Comparison of ENCODE assay signal across 8 cellular contexts in genomic region chr6:151765444-151765886, GRCh38. TPM values are rescaled to one million over a fixed set of nuclear protein-coding genes. Genes with fewer than 3 reads are reported as not detected.
A peak's percentile ranks its signal among the peaks of the same experiment; 100 is the strongest.
DNase-seq lines count a peak whose midpoint lies in the region; ATAC-seq, FAIRE-seq and TF ChIP-seq lines count a peak whose summit lies in the region.

No MANE protein-coding gene starts in this region.

- BruUV-seq in endothelial cell of umbilical vein (replicated peaks; lab: Mats Ljungman, UMichigan), result no TSS peak

- peak; percentile 50 to 59 for TF ChIP-seq CTCF in endothelial cell of umbilical vein (IDR thresholded peaks at IDR 0.05; ENCODE audit: extremely low read depth in 1 of 2, insufficient read depth in 1 of 2, low read depth in 1 of 2, low read length in 2 of 2)

- no peaks in the 10 kb centered on the region for H4K20me1 ChIP-seq in endothelial cell of umbilical vein (replicated peaks; ENCODE audit: control insufficient read depth, extremely low read depth, insufficient read depth, low read length)

- H3K4me1 ChIP-seq in endothelial cell of umbilical vein (ENCODE audit: control insufficient read depth, extremely low read depth, insufficient read depth, low read length) (peaks cover 22% of the 10 kb centered on the region), aorta (ENCODE audit: control insufficient read depth in 1 of 2, insufficient read depth in 2 of 2, low read length in 2 of 2) (no peaks in the 10 kb centered on the region)

- DNase-seq in AG08395 (ENCODE audit: low spot score) (peak; percentile 72), GM12891 (ENCODE audit: insufficient read length, low spot score) (peak; percentile 25), NCI-H1105 treated with DMSO at 0.1 percent for 48 hours (lab: John Stamatoyannopoulos, UW) (peak; percentile 54), T1000 (lab: John Stamatoyannopoulos, UW) (peak; percentile 31), endothelial cell of umbilical vein (ENCODE audit: low read depth, low spot score) (peak; percentile 98), midbrain (lab: John Stamatoyannopoulos, UW) (peak; percentile 73), aorta (peak in 1 of 2 donors; percentile 53)

- POLR2A ChIA-PET in endothelial cell of umbilical vein (lab: Charles Lee), result interaction anchor here (0.6 to 1.0 kb wide), 3 partner anchors 86 to 332 kb away, joined by 3 to 4 read pairs (median 3); no protein-coding TSS in a partner anchor

- H2AFZ ChIP-seq in endothelial cell of umbilical vein (ENCODE audit: low read depth, low read length), result no peak overlapping the region

- H3K27me3 ChIP-seq in endothelial cell of umbilical vein (ENCODE audit: control insufficient read depth in 2 of 2, insufficient read depth in 2 of 2, low read length in 2 of 2) (no peaks in the 10 kb centered on the region), aorta (ENCODE audit: control insufficient read depth in 1 of 2, insufficient read depth in 2 of 2, low read length in 1 of 2) (no peaks in the 10 kb centered on the region)

- H3K9me1 ChIP-seq in endothelial cell of umbilical vein (replicated peaks; ENCODE audit: control insufficient read depth, extremely low read depth, insufficient read depth, low read length), result no peaks in the 10 kb centered on the region

- TF ChIP-seq POLR2A in GM12891 (IDR thresholded peaks at IDR 0.05; ENCODE audit: low read depth, low read length) (no peak), endothelial cell of umbilical vein (IDR thresholded peaks at IDR 0.05; ENCODE audit: low read depth, low read length) (no peak)

- dilution Hi-C loops in endothelial cell of umbilical vein (cut with MboI; ENCODE audit: extremely low pct_ligation_motif_present, low sequenced_read_pairs), result no loop called here

- 0 to 1% methylated on average over 2 of the region's 2 CpGs for WGBS in aorta, 2 donors

- H3K27ac ChIP-seq in endothelial cell of umbilical vein (ENCODE audit: insufficient read depth, low read depth, low read length) (peak overlapping the region; percentile 74), aorta (ENCODE audit: low read depth in 1 of 2, low read length in 2 of 2) (no peak overlapping the region)

- no peaks in the 10 kb centered on the region for H3K79me2 ChIP-seq in endothelial cell of umbilical vein (ENCODE audit: control insufficient read depth, insufficient read depth, low read length)

- H3K9ac ChIP-seq in endothelial cell of umbilical vein (replicated peaks; ENCODE audit: extremely low read depth, insufficient read depth, low read length), result no peak overlapping the region

- H3K36me3 ChIP-seq in endothelial cell of umbilical vein (ENCODE audit: control insufficient read depth in 2 of 2, extremely low read depth in 1 of 2, insufficient read depth in 2 of 2, low read length in 2 of 2) (no peaks in the 10 kb centered on the region), aorta (ENCODE audit: control insufficient read depth in 1 of 2, insufficient read depth in 2 of 2, low read length in 1 of 2) (no peaks in the 10 kb centered on the region)

- H3K4me2 ChIP-seq in endothelial cell of umbilical vein (ENCODE audit: insufficient read depth, low read length), result peak overlapping the region; percentile 89

- no peaks in the 10 kb centered on the region for H3K9me3 ChIP-seq in endothelial cell of umbilical vein (replicated peaks; ENCODE audit: control insufficient read depth, insufficient read depth, low read length)
- H3K9me3 ChIP-seq in aorta (ENCODE audit: control insufficient read depth, low read length), result no peaks in the 10 kb centered on the region

- H3K4me3 ChIP-seq in endothelial cell of umbilical vein (replicated peaks in 1 of 3; ENCODE audit: insufficient read depth in 1 of 3, low read depth in 1 of 3, low read length in 3 of 3) (no peak overlapping the region), aorta (ENCODE audit: low read length in 2 of 2) (no peak overlapping the region)

- CTCF ChIA-PET in endothelial cell of umbilical vein (lab: Charles Lee), result interaction anchor here (0.6 to 4.4 kb wide), 64 partner anchors 8 to 720 kb away, joined by 3 to 178 read pairs (median 4); partner anchors contain the start of gene ESR1

- intact Hi-C loops in endothelial cell of umbilical vein (cut with micrococcal nuclease) (loop anchor here (1.0 to 5.0 kb wide), 11 partner anchors 43 to 1187 kb away; partner anchors contain the start of gene RMND1), aorta (cut with DNase I) (loop anchor here (5.0 kb wide), 3 partner anchors 42 to 502 kb away; partner anchors contain the start of gene ESR1 (in 1 of the 2))

- peak; percentile 41 for FAIRE-seq in GM12891 (lab: Jason Lieb, UNC)
- peak; percentile 92 for FAIRE-seq in endothelial cell of umbilical vein (lab: Jason Lieb, UNC)

- ATAC-seq in HG02852 (IDR thresholded peaks at IDR 0.05; ENCODE audit: unreplicated experiment) (peak; percentile 74), aorta (ENCODE audit: low FRiP score) (peak; percentile 85)

TF ChIP-seq in GM12891, 5 proteins besides CTCF, POLR2A, EP300 and RAD21:
- no peak for TF ChIP-seq TAF1 (IDR thresholded peaks at IDR 0.05; ENCODE audit: low read depth, low read length)
- no peak for TF ChIP-seq SPI1 (IDR thresholded peaks at IDR 0.05; ENCODE audit: low read depth, low read length)
TF ChIP-seq in GM12891: peak in this region for 0.

TF ChIP-seq in endothelial cell of umbilical vein, 7 proteins besides CTCF, POLR2A, EP300 and RAD21:
- peak; percentile 92 for TF ChIP-seq JUN (IDR thresholded peaks at IDR 0.05; ENCODE audit: borderline replicate concordance, insufficient read depth, insufficient read length, low read depth)
- TF ChIP-seq FOS (IDR thresholded peaks at IDR 0.05; ENCODE audit: borderline replicate concordance, insufficient read depth, low read length), result peak; percentile 85
- peak; percentile 63 for TF ChIP-seq GATA2 (IDR thresholded peaks at IDR 0.05; ENCODE audit: insufficient read depth, insufficient read length, low read depth, low read length)
- no peak for TF ChIP-seq EZH2 (IDR thresholded peaks at IDR 0.05; ENCODE audit: borderline replicate concordance, low read depth, low read length, severe bottlenecking)
- TF ChIP-seq MYC (IDR thresholded peaks at IDR 0.05; ENCODE audit: low read depth, low read length), result no peak
- peak; percentile 51 for TF ChIP-seq POLR2AphosphoS5 (IDR thresholded peaks at IDR 0.05; ENCODE audit: insufficient read depth, low read depth, low read length)
- TF ChIP-seq, protein P1, sequence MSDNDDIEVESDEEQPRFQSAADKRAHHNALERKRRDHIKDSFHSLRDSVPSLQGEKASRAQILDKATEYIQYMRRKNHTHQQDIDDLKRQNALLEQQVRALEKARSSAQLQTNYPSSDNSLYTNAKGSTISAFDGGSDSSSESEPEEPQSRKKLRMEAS (IDR thresholded peaks at IDR 0.05; ENCODE audit: insufficient read depth, insufficient read length), result no peak

RNA-seq across cellular contexts. Expression of gene ESR1, which starts 42.0 kb away (rescaled TPM):
- polyA plus RNA-seq in GM12891 (2012; ENCODE audit: low read depth, missing spikeins), result 0.01 TPM
- not detected in 2 replicates for total RNA-seq in endothelial cell of umbilical vein
- 0.01 TPM in 1 of 2 replicates, not detected in the other for polyA plus RNA-seq in endothelial cell of umbilical vein
- 0.01 TPM in 2 replicates for polyA plus RNA-seq in endothelial cell of umbilical vein (2011; cell fraction: cytosol; rRNA removed)
- 0.05 and 0.07 TPM in 2 replicates for polyA plus RNA-seq in endothelial cell of umbilical vein (2011; cell fraction: nucleus; rRNA removed)
- polyA plus RNA-seq in endothelial cell of umbilical vein (2012), result 0.11 and 0.12 TPM in 2 replicates
- polyA minus RNA-seq in endothelial cell of umbilical vein, result 0.08 TPM in 1 of 2 replicates, not detected in the other
- polyA minus RNA-seq in endothelial cell of umbilical vein (2011; cell fraction: cytosol; rRNA and poly(A)+ RNA removed), result not detected
- 0.14 TPM in 1 of 2 replicates, not detected in the other for polyA minus RNA-seq in endothelial cell of umbilical vein (2011; cell fraction: nucleus; rRNA and poly(A)+ RNA removed)
- total RNA-seq in aorta, result 10 to 100 TPM in 1 of 2 donors, 1 to 10 TPM in 1; 4.1 to 12.3 TPM
- polyA plus RNA-seq in aorta, result 1 to 10 TPM in 1 of 2 donors, under 1 TPM in 1; 0.13 to 1.6 TPM
